9 cellular contexts compared by ENCODE assay signal in genomic region chr5:11894992-11895391, GRCh38. TPM values are rescaled to one million over a fixed set of nuclear protein-coding genes. Genes with fewer than 3 reads are reported as not detected.
"Had no signal": no experiment of that assay in that cellular context is flagged by ENCODE, and none has a peak within 500 bp of the region (broad histone marks: within the 10 kb centered on the region; RNA-seq: fewer than 3 reads in every experiment).

No MANE protein-coding gene starts in this region.

- H3K27ac Mint-ChIP-seq: HFFc6 had no signal

- H3K4me3 Mint-ChIP-seq: HFFc6 had no signal

- H3K36me3 ChIP-seq: HAP-1 had no signal

- H3K4me3 ChIP-seq: GM23248, HAP-1, K562 had no signal

- H3K9me3 ChIP-seq: HAP-1 had no signal

- DNase-seq: GM23248, GOT3, H7, HFFc6, IMR-90 had no signal

- H3K27ac ChIP-seq: GM23248 had no signal

- H3K4me1 ChIP-seq: HAP-1 had no signal

- ATAC-seq: HCT116, K562 had no signal

RNA-seq across cellular contexts. Expression of gene CTNND2, which starts 9.3 kb away (rescaled TPM):
- total RNA-seq: GM23248, HFFc6, HT-29, IMR-90 had no signal
